In the genomic region with DNA sequence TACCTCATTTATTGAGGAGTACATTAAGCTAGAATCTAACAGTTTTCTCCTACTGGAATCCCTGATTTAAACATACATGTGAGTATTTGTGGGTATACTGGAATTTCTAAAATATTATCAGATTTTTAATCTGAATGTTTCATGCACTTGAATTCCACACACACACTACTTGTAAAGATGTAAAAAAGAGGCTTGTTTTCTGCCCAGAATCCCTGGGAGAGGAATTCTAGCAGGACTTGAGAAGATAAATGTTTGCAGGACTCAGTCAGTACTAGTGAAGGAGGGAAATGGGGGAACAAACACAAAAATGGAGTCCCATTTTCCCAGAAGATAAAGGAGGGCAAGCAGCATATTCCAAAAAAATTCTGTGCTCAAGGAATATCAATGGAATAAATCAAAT, we compare ENCODE assay signal across 1 cellular context.
TF ChIP-seq lines count a peak whose summit lies in the region.

No MANE protein-coding gene starts in this region.

TF ChIP-seq in IMR-90, 13 proteins besides CTCF, POLR2A, EP300 and RAD21:
- TF ChIP-seq, protein P1, sequence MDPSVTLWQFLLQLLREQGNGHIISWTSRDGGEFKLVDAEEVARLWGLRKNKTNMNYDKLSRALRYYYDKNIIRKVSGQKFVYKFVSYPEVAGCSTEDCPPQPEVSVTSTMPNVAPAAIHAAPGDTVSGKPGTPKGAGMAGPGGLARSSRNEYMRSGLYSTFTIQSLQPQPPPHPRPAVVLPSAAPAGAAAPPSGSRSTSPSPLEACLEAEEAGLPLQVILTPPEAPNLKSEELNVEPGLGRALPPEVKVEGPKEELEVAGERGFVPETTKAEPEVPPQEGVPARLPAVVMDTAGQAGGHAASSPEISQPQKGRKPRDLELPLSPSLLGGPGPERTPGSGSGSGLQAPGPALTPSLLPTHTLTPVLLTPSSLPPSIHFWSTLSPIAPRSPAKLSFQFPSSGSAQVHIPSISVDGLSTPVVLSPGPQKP (IDR thresholded peaks at IDR 0.05; ENCODE audit: borderline replicate concordance, low read depth, low read length) = no peak
- TF ChIP-seq MAFK (IDR thresholded peaks at IDR 0.05; ENCODE audit: low read depth, low read length) (no peak), RCOR1 (IDR thresholded peaks at IDR 0.05; ENCODE audit: insufficient replicate concordance, low read length) (no peak), MXI1 (IDR thresholded peaks at IDR 0.05; ENCODE audit: borderline replicate concordance, low read depth, low read length) (no peak), FOS (IDR thresholded peaks at IDR 0.05; ENCODE audit: low read depth, low read length) (no peak), NFE2L2 (IDR thresholded peaks at IDR 0.05; ENCODE audit: low read depth, low read length) (no peak), RFX5 (IDR thresholded peaks at IDR 0.05; ENCODE audit: low read depth, low read length) (no peak), MAZ (IDR thresholded peaks at IDR 0.05; ENCODE audit: borderline replicate concordance, low read depth, low read length) (no peak), CHD1 (IDR thresholded peaks at IDR 0.05; ENCODE audit: low read depth, low read length) (no peak), BHLHE40 (IDR thresholded peaks at IDR 0.05; ENCODE audit: low read depth, low read length) (no peak)
- TF ChIP-seq, protein P2, sequence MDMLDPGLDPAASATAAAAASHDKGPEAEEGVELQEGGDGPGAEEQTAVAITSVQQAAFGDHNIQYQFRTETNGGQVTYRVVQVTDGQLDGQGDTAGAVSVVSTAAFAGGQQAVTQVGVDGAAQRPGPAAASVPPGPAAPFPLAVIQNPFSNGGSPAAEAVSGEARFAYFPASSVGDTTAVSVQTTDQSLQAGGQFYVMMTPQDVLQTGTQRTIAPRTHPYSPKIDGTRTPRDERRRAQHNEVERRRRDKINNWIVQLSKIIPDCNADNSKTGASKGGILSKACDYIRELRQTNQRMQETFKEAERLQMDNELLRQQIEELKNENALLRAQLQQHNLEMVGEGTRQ (IDR thresholded peaks at IDR 0.05; ENCODE audit: low read depth, low read length) = no peak
TF ChIP-seq in IMR-90: peak in this region for 0.
